ENCODE assay signal across 8 cellular contexts in genomic region chr5:70900533-70901271, GRCh38. TPM values are rescaled to one million over a fixed set of nuclear protein-coding genes. Genes with fewer than 3 reads are reported as not detected.
A peak's percentile ranks its signal among the peaks of the same experiment; 100 is the strongest.
DNase-seq lines count a peak whose midpoint lies in the region; ATAC-seq and TF ChIP-seq lines count a peak whose summit lies in the region.
"Not testable (repeated sequence)": the region's sequence is repeated elsewhere in the genome, so short reads cannot be mapped to it uniquely, and the experiment has no call there.

Gene SERF1A (plus strand): TSS chr5:70900669. CDS start chr5:70900870, 201 bp downstream.

- H3K4me3 ChIP-seq in thoracic aorta = not testable (repeated sequence)

- H3K27ac Mint-ChIP-seq in T-cell; endothelial cell (ENCODE audit: unreplicated experiment): not testable (repeated sequence)

- not testable (repeated sequence) for H3K27me3 ChIP-seq in thoracic aorta (replicated peaks; ENCODE audit: insufficient read depth)

- CTCF ChIA-PET in T-cell (lab: Charles Lee) = not testable (repeated sequence)

- not testable (repeated sequence) for H3K9me3 ChIP-seq in thoracic aorta

- not testable (repeated sequence) for H3K36me3 ChIP-seq in thoracic aorta

- H3K4me1 ChIP-seq in thoracic aorta (ENCODE audit: control insufficient read depth in 1 of 2, low read depth in 2 of 2) = not testable (repeated sequence)

- POLR2A ChIA-PET in T-cell (lab: Charles Lee) = not testable (repeated sequence)

- H3K9me3 Mint-ChIP-seq in T-cell; endothelial cell (ENCODE audit: unreplicated experiment): not testable (repeated sequence)

- H3K36me3 Mint-ChIP-seq in T-cell; endothelial cell (ENCODE audit: low read depth, unreplicated experiment): not testable (repeated sequence)

- H3K27ac ChIP-seq in thoracic aorta = not testable (repeated sequence)

- H3K4me1 Mint-ChIP-seq in T-cell; endothelial cell (ENCODE audit: unreplicated experiment): not testable (repeated sequence)

- not testable (repeated sequence) for TF ChIP-seq CTCF in endothelial cell (IDR thresholded peaks at IDR 0.05; ENCODE audit: unreplicated experiment); thoracic aorta (IDR thresholded peaks at IDR 0.05)

- ATAC-seq in GM18511 (IDR thresholded peaks at IDR 0.05; ENCODE audit: unreplicated experiment) = peak; percentile 92
- peak; percentile 80 for ATAC-seq in GM21360 (IDR thresholded peaks at IDR 0.05; ENCODE audit: unreplicated experiment)
- ATAC-seq in HG02678 (IDR thresholded peaks at IDR 0.05; ENCODE audit: unreplicated experiment) = peak; percentile 92
- ATAC-seq in HG03175 (IDR thresholded peaks at IDR 0.05; ENCODE audit: unreplicated experiment) = peak; percentile 85
- peak; percentile 92 to 95 (median 92) for ATAC-seq in T-cell (replicated peaks in 1 of 4)
- peak; percentile 79 for ATAC-seq in thoracic aorta (ENCODE audit: insufficient number of reproducible peaks, low FRiP score, low read depth)

- H3K27me3 Mint-ChIP-seq in T-cell; endothelial cell (ENCODE audit: unreplicated experiment): not testable (repeated sequence)

- not testable (repeated sequence) for DNase-seq in T-cell; endothelial cell (ENCODE audit: low spot score); mucosa of gallbladder (ENCODE audit: low spot score); thoracic aorta (ENCODE audit: low spot score)

- H3K4me3 Mint-ChIP-seq in T-cell; endothelial cell (ENCODE audit: unreplicated experiment): not testable (repeated sequence)

RNA-seq across cellular contexts. Expression of gene SERF1A, which starts in this region (rescaled TPM):
- total RNA-seq in T-cell (10 to 100 TPM in 3 of 5 donors, 1 to 10 TPM in 2; 3.7 to 14.9 (median 11.1) TPM), endothelial cell (ENCODE audit: unreplicated experiment) (27.5 TPM), mucosa of gallbladder (14.5 TPM), thoracic aorta (10 to 100 TPM; 10.0 to 22.6 TPM)
